ENCODE assay signal across 20 cellular contexts in genomic region chr2:172425336-172425735, GRCh38.
"Had no signal": no experiment of that assay in that cellular context is flagged by ENCODE, and none has a peak within 500 bp of the region (broad histone marks: within the 10 kb centered on the region; RNA-seq: fewer than 3 reads in every experiment).

No MANE protein-coding gene starts in this region.

- FAIRE-seq: colon, islet of Langerhans had no signal

- H3K9me3 ChIP-seq: stomach had no signal

- ATAC-seq: left cardiac atrium; right cardiac atrium; stimulated activated effector memory CD8-positive, alpha-beta T cell treated with anti-CD3 and anti-CD28 coated beads, Interleukin-12 subunit alpha, Interleukin-12 subunit beta, amount 100 ng/mL, for 72 hours had no signal

- DNase-seq: activated CD4-positive, alpha-beta T cell treated with anti-CD3 and anti-CD28 coated beads for 1 hour; activated CD4-positive, alpha-beta T cell treated with anti-CD3 and anti-CD28 coated beads, Interleukin-2, amount 50 U/mL, for 4 hours; activated gamma-delta T cell treated with Interleukin-2 at 50 U/mL for 16 hours; activated naive CD8-positive, alpha-beta T cell treated with anti-CD3 and anti-CD28 coated beads for 36 hours; amniotic stem cell; caudate nucleus; endodermal cell; foreskin melanocyte; glutamatergic neuron; hippocampal formation; left cardiac atrium; nephron progenitor cell; right cardiac atrium; stimulated activated CD4-positive, alpha-beta T cell treated with anti-CD3 and anti-CD28 coated beads, Interleukin-4, amount 100 ng/mL, for 24 hours; stomach had no signal

- H3K4me3 ChIP-seq: smooth muscle cell, stomach had no signal

- H3K4me2 ChIP-seq: smooth muscle cell had no signal

- H3K36me3 ChIP-seq: stomach had no signal

- H3K27ac ChIP-seq: stomach, VCaP had no signal
